Comparison of ENCODE assay signal across 23 cellular contexts in the genomic region with DNA sequence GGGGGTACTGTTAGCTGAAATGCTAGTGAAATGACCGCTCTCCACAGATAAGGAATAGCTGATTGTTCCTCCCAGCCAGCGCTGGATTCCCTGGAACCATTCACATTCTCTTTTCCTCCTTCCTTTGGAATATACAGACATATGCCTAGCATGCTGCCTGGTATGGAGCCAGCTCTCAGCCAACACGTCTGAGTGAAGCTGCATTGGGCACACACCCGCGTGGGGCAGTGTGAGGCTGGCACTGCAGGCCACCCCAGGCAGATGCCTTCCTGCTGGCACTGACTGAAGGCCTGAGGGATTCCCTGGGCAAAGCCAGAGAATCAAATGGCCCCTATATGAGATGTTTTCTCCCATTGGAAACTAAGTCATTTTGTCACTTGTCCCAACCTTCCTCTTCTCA.
"Had no signal": no experiment of that assay in that cellular context is flagged by ENCODE, and none has a peak within 500 bp of the region (broad histone marks: within the 10 kb centered on the region; RNA-seq: fewer than 3 reads in every experiment).

No MANE protein-coding gene starts in this region.

- H3K9me3 Mint-ChIP-seq: activated CD8-positive, alpha-beta T cell treated with anti-CD3 and anti-CD28 coated beads for 36 hours; activated naive CD8-positive, alpha-beta T cell treated with anti-CD3 and anti-CD28 coated beads for 36 hours; activated T-helper 17 cell treated with anti-CD3 and anti-CD28 coated beads, Interleukin-2, amount 50 U/mL, for 72 hours; central memory CD8-positive, alpha-beta T cell; natural killer cell treated with Interleukin-12 subunit alpha and Interleukin-12 subunit beta and Interleukin-15 and Interleukin-18, amount 100 ng/mL, for 72 hours; stimulated activated naive CD8-positive, alpha-beta T cell treated with anti-CD3 and anti-CD28 coated beads, Interleukin-15, amount 100 ng/mL, for 72 hours had no signal

- H3K4me3 ChIP-seq: body of pancreas, gastrocnemius medialis, lung, skin epidermis, suprapubic skin, transverse colon had no signal

- H3K27ac ChIP-seq: body of pancreas, gastrocnemius medialis, skin epidermis, suprapubic skin had no signal

- H3K4me3 Mint-ChIP-seq: activated CD8-positive, alpha-beta T cell treated with anti-CD3 and anti-CD28 coated beads for 36 hours; activated naive CD8-positive, alpha-beta T cell treated with anti-CD3 and anti-CD28 coated beads for 36 hours; activated T-helper 17 cell treated with anti-CD3 and anti-CD28 coated beads, Interleukin-2, amount 50 U/mL, for 72 hours; central memory CD8-positive, alpha-beta T cell; mesothelial cell of epicardium; natural killer cell treated with Interleukin-12 subunit alpha and Interleukin-12 subunit beta and Interleukin-15 and Interleukin-18, amount 100 ng/mL, for 72 hours; stimulated activated naive CD8-positive, alpha-beta T cell treated with anti-CD3 and anti-CD28 coated beads, Interleukin-15, amount 100 ng/mL, for 72 hours had no signal

- ATAC-seq: activated CD8-positive, alpha-beta T cell treated with anti-CD3 and anti-CD28 coated beads for 36 hours; activated T-helper 17 cell treated with anti-CD3 and anti-CD28 coated beads, Interleukin-2, amount 50 U/mL, for 72 hours; body of pancreas; gastrocnemius medialis; natural killer cell treated with Interleukin-12 subunit alpha and Interleukin-12 subunit beta and Interleukin-15 and Interleukin-18, amount 100 ng/mL, for 72 hours; SK-N-SH treated with all-trans-retinoic acid at 6 μM for 48 hours; stimulated activated naive CD8-positive, alpha-beta T cell treated with anti-CD3 and anti-CD28 coated beads, Interleukin-15, amount 100 ng/mL, for 72 hours had no signal

- H3K4me1 Mint-ChIP-seq: activated naive CD8-positive, alpha-beta T cell treated with anti-CD3 and anti-CD28 coated beads for 36 hours; activated T-helper 17 cell treated with anti-CD3 and anti-CD28 coated beads, Interleukin-2, amount 50 U/mL, for 72 hours; central memory CD8-positive, alpha-beta T cell had no signal

- H3K36me3 Mint-ChIP-seq: activated naive CD8-positive, alpha-beta T cell treated with anti-CD3 and anti-CD28 coated beads for 36 hours; mesothelial cell of epicardium; natural killer cell treated with Interleukin-12 subunit alpha and Interleukin-12 subunit beta and Interleukin-15 and Interleukin-18, amount 100 ng/mL, for 72 hours had no signal

- H3K27me3 ChIP-seq: body of pancreas, gastrocnemius medialis, transverse colon had no signal

- H3K9me3 ChIP-seq: body of pancreas, gastrocnemius medialis, suprapubic skin, transverse colon had no signal

- H3K4me1 ChIP-seq: body of pancreas had no signal

- H3K27ac Mint-ChIP-seq: activated CD8-positive, alpha-beta T cell treated with anti-CD3 and anti-CD28 coated beads for 36 hours; activated naive CD8-positive, alpha-beta T cell treated with anti-CD3 and anti-CD28 coated beads for 36 hours; activated T-helper 17 cell treated with anti-CD3 and anti-CD28 coated beads, Interleukin-2, amount 50 U/mL, for 72 hours; mesothelial cell of epicardium; natural killer cell treated with Interleukin-12 subunit alpha and Interleukin-12 subunit beta and Interleukin-15 and Interleukin-18, amount 100 ng/mL, for 72 hours; stimulated activated naive CD8-positive, alpha-beta T cell treated with anti-CD3 and anti-CD28 coated beads, Interleukin-15, amount 100 ng/mL, for 72 hours had no signal

- DNase-seq: activated CD4-positive, alpha-beta T cell treated with anti-CD3 and anti-CD28 coated beads for 48 hours; activated CD4-positive, CD25-positive, alpha-beta regulatory T cell; activated CD8-positive, alpha-beta T cell treated with anti-CD3 and anti-CD28 coated beads for 36 hours; activated naive CD4-positive, alpha-beta T cell; activated naive CD8-positive, alpha-beta T cell treated with anti-CD3 and anti-CD28 coated beads for 36 hours; activated T-cell treated with anti-CD3 and anti-CD28 coated beads, Interleukin-2, amount 50 U/mL, for 1 hour; body of pancreas; cortex of kidney; gastrocnemius medialis; head of caudate nucleus; nucleus accumbens; stimulated activated naive CD8-positive, alpha-beta T cell treated with anti-CD3 and anti-CD28 coated beads, Interleukin-15, amount 100 ng/mL, for 72 hours; T-helper 1 cell; T-helper 9 cell; transverse colon had no signal

- H3K36me3 ChIP-seq: gastrocnemius medialis, suprapubic skin, transverse colon had no signal
